In the genomic region with DNA sequence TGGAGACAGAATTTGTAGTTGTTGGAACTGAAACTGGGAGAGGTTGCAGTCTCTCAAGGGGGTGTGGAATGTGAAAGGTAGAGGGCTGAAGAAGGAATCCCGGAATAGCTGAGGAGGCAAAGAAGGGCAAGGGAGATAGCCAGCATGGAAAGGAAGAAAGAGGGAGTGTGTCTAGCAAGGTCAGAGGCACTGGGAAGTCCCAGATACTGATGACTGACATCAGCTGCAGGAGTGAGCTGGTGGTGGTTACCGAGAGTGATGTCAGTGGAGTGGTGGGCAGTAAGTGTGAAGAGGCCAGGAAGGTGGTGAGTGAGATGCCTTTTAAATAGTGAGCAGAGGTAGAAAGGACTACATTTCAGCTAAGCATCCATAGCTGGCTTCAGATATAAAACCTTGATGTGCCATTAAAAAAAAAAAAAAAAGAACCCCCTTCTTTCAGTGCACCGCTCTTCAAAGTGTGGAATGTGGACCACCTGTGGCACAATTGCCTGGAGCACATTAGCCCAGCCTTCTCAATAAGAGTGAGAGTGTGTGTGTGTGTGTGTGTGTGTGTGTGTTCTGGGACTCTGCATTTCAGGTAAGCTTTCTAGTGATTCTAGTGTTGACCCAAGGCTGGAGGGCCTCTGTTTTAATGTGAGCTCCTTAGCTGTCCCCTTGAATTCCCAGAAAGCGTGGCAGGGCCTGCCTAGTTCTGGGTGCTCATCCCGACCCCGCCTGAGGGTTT, we compare ENCODE assay signal across 1 cellular context.
TF ChIP-seq lines count a peak whose summit lies in the region.

No MANE protein-coding gene starts in this region.

TF ChIP-seq in HepG2, 621 proteins besides CTCF, POLR2A, EP300 and RAD21:
- no peak for TF ChIP-seq ASH2L (IDR thresholded peaks at IDR 0.05; ENCODE audit: insufficient read length, low read depth, low read length)
- TF ChIP-seq, protein P1, sequence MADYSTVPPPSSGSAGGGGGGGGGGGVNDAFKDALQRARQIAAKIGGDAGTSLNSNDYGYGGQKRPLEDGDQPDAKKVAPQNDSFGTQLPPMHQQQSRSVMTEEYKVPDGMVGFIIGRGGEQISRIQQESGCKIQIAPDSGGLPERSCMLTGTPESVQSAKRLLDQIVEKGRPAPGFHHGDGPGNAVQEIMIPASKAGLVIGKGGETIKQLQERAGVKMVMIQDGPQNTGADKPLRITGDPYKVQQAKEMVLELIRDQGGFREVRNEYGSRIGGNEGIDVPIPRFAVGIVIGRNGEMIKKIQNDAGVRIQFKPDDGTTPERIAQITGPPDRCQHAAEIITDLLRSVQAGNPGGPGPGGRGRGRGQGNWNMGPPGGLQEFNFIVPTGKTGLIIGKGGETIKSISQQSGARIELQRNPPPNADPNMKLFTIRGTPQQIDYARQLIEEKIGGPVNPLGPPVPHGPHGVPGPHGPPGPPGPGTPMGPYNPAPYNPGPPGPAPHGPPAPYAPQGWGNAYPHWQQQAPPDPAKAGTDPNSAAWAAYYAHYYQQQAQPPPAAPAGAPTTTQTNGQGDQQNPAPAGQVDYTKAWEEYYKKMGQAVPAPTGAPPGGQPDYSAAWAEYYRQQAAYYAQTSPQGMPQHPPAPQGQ (CRISPR knock-in tag; IDR thresholded peaks at IDR 0.05; ENCODE audit: borderline replicate concordance), result no peak
- TF ChIP-seq, protein P2, sequence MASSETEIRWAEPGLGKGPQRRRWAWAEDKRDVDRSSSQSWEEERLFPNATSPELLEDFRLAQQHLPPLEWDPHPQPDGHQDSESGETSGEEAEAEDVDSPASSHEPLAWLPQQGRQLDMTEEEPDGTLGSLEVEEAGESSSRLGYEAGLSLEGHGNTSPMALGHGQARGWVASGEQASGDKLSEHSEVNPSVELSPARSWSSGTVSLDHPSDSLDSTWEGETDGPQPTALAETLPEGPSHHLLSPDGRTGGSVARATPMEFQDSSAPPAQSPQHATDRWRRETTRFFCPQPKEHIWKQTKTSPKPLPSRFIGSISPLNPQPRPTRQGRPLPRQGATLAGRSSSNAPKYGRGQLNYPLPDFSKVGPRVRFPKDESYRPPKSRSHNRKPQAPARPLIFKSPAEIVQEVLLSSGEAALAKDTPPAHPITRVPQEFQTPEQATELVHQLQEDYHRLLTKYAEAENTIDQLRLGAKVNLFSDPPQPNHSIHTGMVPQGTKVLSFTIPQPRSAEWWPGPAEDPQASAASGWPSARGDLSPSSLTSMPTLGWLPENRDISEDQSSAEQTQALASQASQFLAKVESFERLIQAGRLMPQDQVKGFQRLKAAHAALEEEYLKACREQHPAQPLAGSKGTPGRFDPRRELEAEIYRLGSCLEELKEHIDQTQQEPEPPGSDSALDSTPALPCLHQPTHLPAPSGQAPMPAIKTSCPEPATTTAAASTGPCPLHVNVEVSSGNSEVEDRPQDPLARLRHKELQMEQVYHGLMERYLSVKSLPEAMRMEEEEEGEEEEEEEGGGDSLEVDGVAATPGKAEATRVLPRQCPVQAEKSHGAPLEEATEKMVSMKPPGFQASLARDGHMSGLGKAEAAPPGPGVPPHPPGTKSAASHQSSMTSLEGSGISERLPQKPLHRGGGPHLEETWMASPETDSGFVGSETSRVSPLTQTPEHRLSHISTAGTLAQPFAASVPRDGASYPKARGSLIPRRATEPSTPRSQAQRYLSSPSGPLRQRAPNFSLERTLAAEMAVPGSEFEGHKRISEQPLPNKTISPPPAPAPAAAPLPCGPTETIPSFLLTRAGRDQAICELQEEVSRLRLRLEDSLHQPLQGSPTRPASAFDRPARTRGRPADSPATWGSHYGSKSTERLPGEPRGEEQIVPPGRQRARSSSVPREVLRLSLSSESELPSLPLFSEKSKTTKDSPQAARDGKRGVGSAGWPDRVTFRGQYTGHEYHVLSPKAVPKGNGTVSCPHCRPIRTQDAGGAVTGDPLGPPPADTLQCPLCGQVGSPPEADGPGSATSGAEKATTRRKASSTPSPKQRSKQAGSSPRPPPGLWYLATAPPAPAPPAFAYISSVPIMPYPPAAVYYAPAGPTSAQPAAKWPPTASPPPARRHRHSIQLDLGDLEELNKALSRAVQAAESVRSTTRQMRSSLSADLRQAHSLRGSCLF (CRISPR knock-in tag; IDR thresholded peaks at IDR 0.05; ENCODE audit: borderline replicate concordance), result no peak
- no peak for TF ChIP-seq TP53 (CRISPR knock-in tag; conservative IDR thresholded peaks at IDR 0.05)
- TF ChIP-seq, protein P3, sequence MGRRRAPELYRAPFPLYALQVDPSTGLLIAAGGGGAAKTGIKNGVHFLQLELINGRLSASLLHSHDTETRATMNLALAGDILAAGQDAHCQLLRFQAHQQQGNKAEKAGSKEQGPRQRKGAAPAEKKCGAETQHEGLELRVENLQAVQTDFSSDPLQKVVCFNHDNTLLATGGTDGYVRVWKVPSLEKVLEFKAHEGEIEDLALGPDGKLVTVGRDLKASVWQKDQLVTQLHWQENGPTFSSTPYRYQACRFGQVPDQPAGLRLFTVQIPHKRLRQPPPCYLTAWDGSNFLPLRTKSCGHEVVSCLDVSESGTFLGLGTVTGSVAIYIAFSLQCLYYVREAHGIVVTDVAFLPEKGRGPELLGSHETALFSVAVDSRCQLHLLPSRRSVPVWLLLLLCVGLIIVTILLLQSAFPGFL (CRISPR knock-in tag; IDR thresholded peaks at IDR 0.05), result no peak
- TF ChIP-seq TCF7L2 (IDR thresholded peaks at IDR 0.05; ENCODE audit: low read depth, low read length), result no peak
- no peak for TF ChIP-seq KMT2B (CRISPR knock-in tag; IDR thresholded peaks at IDR 0.05)
- TF ChIP-seq, protein P4, sequence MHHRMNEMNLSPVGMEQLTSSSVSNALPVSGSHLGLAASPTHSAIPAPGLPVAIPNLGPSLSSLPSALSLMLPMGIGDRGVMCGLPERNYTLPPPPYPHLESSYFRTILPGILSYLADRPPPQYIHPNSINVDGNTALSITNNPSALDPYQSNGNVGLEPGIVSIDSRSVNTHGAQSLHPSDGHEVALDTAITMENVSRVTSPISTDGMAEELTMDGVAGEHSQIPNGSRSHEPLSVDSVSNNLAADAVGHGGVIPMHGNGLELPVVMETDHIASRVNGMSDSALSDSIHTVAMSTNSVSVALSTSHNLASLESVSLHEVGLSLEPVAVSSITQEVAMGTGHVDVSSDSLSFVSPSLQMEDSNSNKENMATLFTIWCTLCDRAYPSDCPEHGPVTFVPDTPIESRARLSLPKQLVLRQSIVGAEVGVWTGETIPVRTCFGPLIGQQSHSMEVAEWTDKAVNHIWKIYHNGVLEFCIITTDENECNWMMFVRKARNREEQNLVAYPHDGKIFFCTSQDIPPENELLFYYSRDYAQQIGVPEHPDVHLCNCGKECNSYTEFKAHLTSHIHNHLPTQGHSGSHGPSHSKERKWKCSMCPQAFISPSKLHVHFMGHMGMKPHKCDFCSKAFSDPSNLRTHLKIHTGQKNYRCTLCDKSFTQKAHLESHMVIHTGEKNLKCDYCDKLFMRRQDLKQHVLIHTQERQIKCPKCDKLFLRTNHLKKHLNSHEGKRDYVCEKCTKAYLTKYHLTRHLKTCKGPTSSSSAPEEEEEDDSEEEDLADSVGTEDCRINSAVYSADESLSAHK (CRISPR knock-in tag; IDR thresholded peaks at IDR 0.05; ENCODE audit: borderline replicate concordance), result no peak
- TF ChIP-seq TCF7 (IDR thresholded peaks at IDR 0.05; ENCODE audit: low read depth), result no peak
- TF ChIP-seq KDM4B (CRISPR knock-in tag; IDR thresholded peaks at IDR 0.05), result no peak
- no peak for TF ChIP-seq ZNF770 (CRISPR knock-in tag; IDR thresholded peaks at IDR 0.05)
- TF ChIP-seq ZBTB14 (CRISPR knock-in tag; IDR thresholded peaks at IDR 0.05), result no peak
- no peak for TF ChIP-seq TBX2 (CRISPR knock-in tag; IDR thresholded peaks at IDR 0.05; ENCODE audit: borderline replicate concordance)
- TF ChIP-seq HNF4G (IDR thresholded peaks at IDR 0.05; ENCODE audit: borderline replicate concordance, low read depth, low read length), result no peak
- no peak for TF ChIP-seq HNF4G (CRISPR knock-in tag; IDR thresholded peaks at IDR 0.05; ENCODE audit: borderline replicate concordance, low read depth)
- no peak for TF ChIP-seq ZNF780A (CRISPR knock-in tag; IDR thresholded peaks at IDR 0.05)
- TF ChIP-seq ZNF326 (CRISPR knock-in tag; IDR thresholded peaks at IDR 0.05; ENCODE audit: borderline replicate concordance), result no peak
- TF ChIP-seq ZNF383 (CRISPR knock-in tag; IDR thresholded peaks at IDR 0.05; ENCODE audit: borderline replicate concordance), result no peak
- no peak for TF ChIP-seq KDM6A (CRISPR knock-in tag; IDR thresholded peaks at IDR 0.05; ENCODE audit: low read depth)
- TF ChIP-seq ZNF333 (CRISPR knock-in tag; IDR thresholded peaks at IDR 0.05; ENCODE audit: borderline replicate concordance), result no peak
